In genomic region chr7:157839672-157840167, GRCh38 we compare ENCODE assay signal across 26 cellular contexts.
"Had no signal": no experiment of that assay in that cellular context is flagged by ENCODE, and none has a peak within 500 bp of the region (broad histone marks: within the 10 kb centered on the region; RNA-seq: fewer than 3 reads in every experiment).

No MANE protein-coding gene starts in this region.

- DNase-seq: activated CD4-positive, alpha-beta T cell treated with anti-CD3 and anti-CD28 coated beads for 4 hours; activated CD4-positive, alpha-beta T cell treated with anti-CD3 and anti-CD28 coated beads, Interleukin-2, amount 50 U/mL, for 4 hours; activated CD4-positive, CD25-positive, alpha-beta regulatory T cell; activated effector memory CD4-positive, alpha-beta T cell treated with Interleukin-2 at 50 U/mL for 16 hours; activated naive CD4-positive, alpha-beta T cell treated with Interleukin-2 at 50 U/mL for 16 hours; activated T-cell treated with anti-CD3 and anti-CD28 coated beads for 4 hours; activated T-cell treated with anti-CD3 and anti-CD28 coated beads, Interleukin-2, amount 50 U/mL, for 72 hours; anterior cingulate cortex; dermis blood vessel endothelial cell; effector CD4-positive, alpha-beta T cell; esophagus squamous epithelium; foreskin melanocyte; midbrain; naive thymus-derived CD4-positive, alpha-beta T cell; sigmoid colon; stimulated activated CD4-positive, alpha-beta T cell treated with anti-CD3 and anti-CD28 coated beads, Interleukin-15, amount 100 ng/mL, for 24 hours; stimulated activated CD4-positive, alpha-beta T cell treated with anti-CD3 and anti-CD28 coated beads, Interleukin-2, amount 100 ng/mL, for 24 hours; stimulated activated naive CD4-positive, alpha-beta T cell treated with Interleukin-2 at 50 U/mL for 16 hours had no signal

- H3K4me1 ChIP-seq: esophagus squamous epithelium, sigmoid colon had no signal

- H3K9me3 ChIP-seq: esophagus squamous epithelium, sigmoid colon, thoracic aorta had no signal

- H3K4me3 ChIP-seq: esophagus squamous epithelium, sigmoid colon, smooth muscle cell, thoracic aorta had no signal

- FAIRE-seq: endometrium had no signal

- H3K27ac ChIP-seq: epithelial cell of prostate, esophagus squamous epithelium, sigmoid colon, thoracic aorta had no signal

- H3K36me3 ChIP-seq: esophagus squamous epithelium, sigmoid colon, thoracic aorta had no signal

- H3K36me3 Mint-ChIP-seq: activated naive CD8-positive, alpha-beta T cell; naive thymus-derived CD4-positive, alpha-beta T cell; type B pancreatic cell had no signal

- H3K4me3 Mint-ChIP-seq: activated naive CD8-positive, alpha-beta T cell; activated T-cell treated with anti-CD3 and anti-CD28 coated beads, Interleukin-2, amount 50 U/mL, for 72 hours; central memory CD8-positive, alpha-beta T cell; naive thymus-derived CD4-positive, alpha-beta T cell; neural crest cell; type B pancreatic cell had no signal

- H3K4me1 Mint-ChIP-seq: central memory CD8-positive, alpha-beta T cell had no signal

- H3K4me2 ChIP-seq: smooth muscle cell had no signal

- H3K9me3 Mint-ChIP-seq: activated T-cell treated with anti-CD3 and anti-CD28 coated beads, Interleukin-2, amount 50 U/mL, for 72 hours; central memory CD8-positive, alpha-beta T cell; naive thymus-derived CD4-positive, alpha-beta T cell; neural crest cell; type B pancreatic cell had no signal

- H3K27ac Mint-ChIP-seq: activated naive CD8-positive, alpha-beta T cell; activated T-cell treated with anti-CD3 and anti-CD28 coated beads, Interleukin-2, amount 50 U/mL, for 72 hours; naive thymus-derived CD4-positive, alpha-beta T cell; type B pancreatic cell had no signal

- ATAC-seq: activated T-cell treated with anti-CD3 and anti-CD28 coated beads, Interleukin-2, amount 50 U/mL, for 72 hours; naive thymus-derived CD4-positive, alpha-beta T cell had no signal

- H3K27me3 Mint-ChIP-seq: activated naive CD8-positive, alpha-beta T cell; central memory CD8-positive, alpha-beta T cell had no signal
